ENCODE assay signal across 37 cellular contexts in genomic region chr12:19010726-19011125, GRCh38.
"Had no signal": no experiment of that assay in that cellular context is flagged by ENCODE, and none has a peak within 500 bp of the region (broad histone marks: within the 10 kb centered on the region; RNA-seq: fewer than 3 reads in every experiment).

No MANE protein-coding gene starts in this region.

- H3K9me3 ChIP-seq: ascending aorta, Peyer's patch had no signal

- H3K27me3 Mint-ChIP-seq: activated CD4-positive, alpha-beta memory T cell treated with anti-CD3 and anti-CD28 coated beads, Interleukin-2, amount 10 ng/mL, durations not matched to agents 7 days and 5 days; activated CD4-positive, alpha-beta T cell treated with anti-CD3 and anti-CD28 coated beads for 36 hours; activated naive CD8-positive, alpha-beta T cell treated with anti-CD3 and anti-CD28 coated beads for 36 hours had no signal

- H3K36me3 Mint-ChIP-seq: activated CD8-positive, alpha-beta memory T cell treated with anti-CD3 and anti-CD28 coated beads, Interleukin-2, amount 10 ng/mL, durations not matched to agents 7 days and 5 days; activated naive CD8-positive, alpha-beta T cell treated with anti-CD3 and anti-CD28 coated beads for 36 hours had no signal

- H3K27me3 ChIP-seq: ascending aorta, cardiac muscle cell, Peyer's patch had no signal

- H3K9me3 Mint-ChIP-seq: activated CD4-positive, alpha-beta memory T cell treated with anti-CD3 and anti-CD28 coated beads, Interleukin-2, amount 10 ng/mL, durations not matched to agents 7 days and 5 days; activated naive CD8-positive, alpha-beta T cell treated with anti-CD3 and anti-CD28 coated beads for 36 hours; activated T-cell treated with anti-CD3 and anti-CD28 coated beads, Interleukin-2, amount 50 U/mL, for 72 hours; activated T-helper 17 cell treated with anti-CD3 and anti-CD28 coated beads, Interleukin-2, amount 50 U/mL, for 72 hours; central memory CD8-positive, alpha-beta T cell had no signal

- ATAC-seq: activated CD4-positive, alpha-beta T cell treated with anti-CD3 and anti-CD28 coated beads for 36 hours; activated CD4-positive, CD25-positive, alpha-beta regulatory T cell treated with anti-CD3 and anti-CD28 coated beads, Interleukin-2, amount 50 U/mL, for 24 hours; activated CD8-positive, alpha-beta memory T cell treated with anti-CD3 and anti-CD28 coated beads, Interleukin-2, amount 10 ng/mL, durations not matched to agents 7 days and 5 days; activated T-cell treated with anti-CD3 and anti-CD28 coated beads, Interleukin-2, amount 50 U/mL, for 72 hours; activated T-helper 17 cell treated with anti-CD3 and anti-CD28 coated beads, Interleukin-2, amount 50 U/mL, for 72 hours; PC-3; Right ventricle myocardium inferior had no signal

- H3K4me1 Mint-ChIP-seq: activated CD4-positive, alpha-beta memory T cell treated with anti-CD3 and anti-CD28 coated beads, Interleukin-2, amount 10 ng/mL, durations not matched to agents 7 days and 5 days; activated CD4-positive, alpha-beta T cell treated with anti-CD3 and anti-CD28 coated beads for 36 hours; activated CD8-positive, alpha-beta memory T cell treated with anti-CD3 and anti-CD28 coated beads, Interleukin-2, amount 10 ng/mL, durations not matched to agents 7 days and 5 days; activated naive CD8-positive, alpha-beta T cell treated with anti-CD3 and anti-CD28 coated beads for 36 hours; activated T-helper 17 cell treated with anti-CD3 and anti-CD28 coated beads, Interleukin-2, amount 50 U/mL, for 72 hours; central memory CD8-positive, alpha-beta T cell had no signal

- H3K27ac ChIP-seq: ascending aorta, cardiac muscle cell, Peyer's patch had no signal

- H3K4me3 ChIP-seq: ascending aorta, cardiac muscle cell, Peyer's patch had no signal

- FAIRE-seq: TTC549 had no signal

- H3K4me3 Mint-ChIP-seq: activated CD4-positive, alpha-beta memory T cell treated with anti-CD3 and anti-CD28 coated beads, Interleukin-2, amount 10 ng/mL, durations not matched to agents 7 days and 5 days; activated CD4-positive, alpha-beta T cell treated with anti-CD3 and anti-CD28 coated beads for 36 hours; activated CD8-positive, alpha-beta memory T cell treated with anti-CD3 and anti-CD28 coated beads, Interleukin-2, amount 10 ng/mL, durations not matched to agents 7 days and 5 days; activated naive CD8-positive, alpha-beta T cell treated with anti-CD3 and anti-CD28 coated beads for 36 hours; activated T-cell treated with anti-CD3 and anti-CD28 coated beads, Interleukin-2, amount 50 U/mL, for 72 hours; activated T-helper 17 cell treated with anti-CD3 and anti-CD28 coated beads, Interleukin-2, amount 50 U/mL, for 72 hours; central memory CD8-positive, alpha-beta T cell had no signal

- H3K36me3 ChIP-seq: ascending aorta, cardiac muscle cell, Peyer's patch had no signal

- H3K27ac Mint-ChIP-seq: activated CD4-positive, alpha-beta memory T cell treated with anti-CD3 and anti-CD28 coated beads, Interleukin-2, amount 10 ng/mL, durations not matched to agents 7 days and 5 days; activated CD4-positive, alpha-beta T cell treated with anti-CD3 and anti-CD28 coated beads for 36 hours; activated CD8-positive, alpha-beta memory T cell treated with anti-CD3 and anti-CD28 coated beads, Interleukin-2, amount 10 ng/mL, durations not matched to agents 7 days and 5 days; activated naive CD8-positive, alpha-beta T cell treated with anti-CD3 and anti-CD28 coated beads for 36 hours; activated T-cell treated with anti-CD3 and anti-CD28 coated beads, Interleukin-2, amount 50 U/mL, for 72 hours; activated T-helper 17 cell treated with anti-CD3 and anti-CD28 coated beads, Interleukin-2, amount 50 U/mL, for 72 hours had no signal

- H3K4me1 ChIP-seq: ascending aorta, Peyer's patch had no signal

- DNase-seq: activated CD4-positive, alpha-beta memory T cell treated with anti-CD3 and anti-CD28 coated beads, Interleukin-2, amount 10 ng/mL, durations not matched to agents 7 days and 5 days; activated CD4-positive, alpha-beta T cell treated with anti-CD3 and anti-CD28 coated beads for 36 hours; activated CD4-positive, alpha-beta T cell treated with anti-CD3 and anti-CD28 coated beads, Interleukin-2, amount 50 U/mL, for 1 hour; activated CD8-positive, alpha-beta memory T cell treated with anti-CD3 and anti-CD28 coated beads for 24 hours; activated CD8-positive, alpha-beta memory T cell treated with anti-CD3 and anti-CD28 coated beads, Interleukin-2, amount 10 ng/mL, durations not matched to agents 7 days and 5 days; activated CD8-positive, alpha-beta memory T cell treated with anti-CD3 and anti-CD28 coated beads, Interleukin-2, amount 50 U/mL, for 48 hours; activated effector memory CD4-positive, alpha-beta T cell treated with anti-CD3 and anti-CD28 coated beads, Interleukin-2, amount 50 U/mL, for 16 hours; activated naive CD4-positive, alpha-beta T cell; activated naive CD4-positive, alpha-beta T cell treated with anti-CD3 and anti-CD28 coated beads, Interleukin-2, amount 50 U/mL, for 16 hours; activated naive CD8-positive, alpha-beta T cell treated with anti-CD3 and anti-CD28 coated beads for 36 hours; activated T-cell treated with anti-CD3 and anti-CD28 coated beads, Interleukin-2, amount 50 U/mL, for 72 hours; amniotic stem cell; Karpas-422; KBM-7; NCI-H1105; NCI-H1417 treated with DMSO at 0.1 percent for 48 hours; NCI-H187 treated with DMSO at 0.1 percent for 48 hours; NCI-H2081; NCI-H226; NCI-H446 treated with DMSO at 0.1 percent for 48 hours; NCI-H524; NCI-H69; PC-3; Peyer's patch; RPMI8226; SIG-M5; SW 1271; T-helper 1 cell; T-helper 2 cell; T-helper 9 cell had no signal
